In genomic region chr6:21312118-21312517, GRCh38 we compare ENCODE assay signal across 32 cellular contexts.
"Had no signal": no experiment of that assay in that cellular context is flagged by ENCODE, and none has a peak within 500 bp of the region (broad histone marks: within the 10 kb centered on the region; RNA-seq: fewer than 3 reads in every experiment).

No MANE protein-coding gene starts in this region.

- H3K36me3 ChIP-seq: cardiac muscle cell, colonic mucosa, esophagus squamous epithelium, left ventricle myocardium inferior, right atrium auricular region, stomach, thyroid gland, upper lobe of right lung had no signal

- H3K9me3 Mint-ChIP-seq: activated CD4-positive, alpha-beta memory T cell treated with anti-CD3 and anti-CD28 coated beads for 36 hours; activated naive CD4-positive, alpha-beta T cell treated with anti-CD3 and anti-CD28 coated beads, Interleukin-2, amount 50 U/mL, for 24 hours; activated naive CD8-positive, alpha-beta T cell treated with anti-CD3 and anti-CD28 coated beads, Interleukin-2, amount 50 U/mL, for 24 hours; activated T-cell treated with anti-CD3 and anti-CD28 coated beads, Interleukin-2, amount 50 U/mL, for 24 hours; activated T-helper 17 cell treated with anti-CD3 and anti-CD28 coated beads, Interleukin-2, amount 50 U/mL, for 72 hours; nephron; stimulated activated memory B cell treated with anti-CD40 and anti-IgM and Interleukin-4, amounts not matched to agents 10 μg/mL and 1 μg/mL and 100 μg/mL, for 72 hours; T-helper 2 cell treated with Interferon-gamma antibody and Interleukin-4, amounts not matched to agents 5 μg/mL and 100 μg/mL, for 36 hours had no signal

- H3K4me3 Mint-ChIP-seq: activated CD4-positive, alpha-beta memory T cell treated with anti-CD3 and anti-CD28 coated beads for 36 hours; activated naive CD4-positive, alpha-beta T cell treated with anti-CD3 and anti-CD28 coated beads, Interleukin-2, amount 50 U/mL, for 24 hours; activated naive CD8-positive, alpha-beta T cell treated with anti-CD3 and anti-CD28 coated beads, Interleukin-2, amount 50 U/mL, for 24 hours; activated T-cell treated with anti-CD3 and anti-CD28 coated beads, Interleukin-2, amount 50 U/mL, for 24 hours; activated T-helper 17 cell treated with anti-CD3 and anti-CD28 coated beads, Interleukin-2, amount 50 U/mL, for 72 hours; nephron; stimulated activated memory B cell treated with anti-CD40 and anti-IgM and Interleukin-4, amounts not matched to agents 10 μg/mL and 1 μg/mL and 100 μg/mL, for 72 hours; T-helper 2 cell treated with Interferon-gamma antibody and Interleukin-4, amounts not matched to agents 5 μg/mL and 100 μg/mL, for 36 hours had no signal

- ATAC-seq: activated CD4-positive, CD25-positive, alpha-beta regulatory T cell treated with anti-CD3 and anti-CD28 coated beads, Interleukin-2, amount 50 U/mL, for 24 hours; activated naive CD8-positive, alpha-beta T cell treated with anti-CD3 and anti-CD28 coated beads, Interleukin-2, amount 50 U/mL, for 24 hours; activated T-helper 17 cell treated with anti-CD3 and anti-CD28 coated beads, Interleukin-2, amount 50 U/mL, for 72 hours; stimulated activated memory B cell treated with anti-CD40 and anti-IgM and Interleukin-4, amounts not matched to agents 10 μg/mL and 1 μg/mL and 100 μg/mL, for 72 hours; upper lobe of right lung had no signal

- H3K4me2 ChIP-seq: smooth muscle cell had no signal

- H3K4me1 Mint-ChIP-seq: activated naive CD4-positive, alpha-beta T cell treated with anti-CD3 and anti-CD28 coated beads, Interleukin-2, amount 50 U/mL, for 24 hours; activated naive CD8-positive, alpha-beta T cell treated with anti-CD3 and anti-CD28 coated beads, Interleukin-2, amount 50 U/mL, for 24 hours; activated T-helper 17 cell treated with anti-CD3 and anti-CD28 coated beads, Interleukin-2, amount 50 U/mL, for 72 hours; stimulated activated memory B cell treated with anti-CD40 and anti-IgM and Interleukin-4, amounts not matched to agents 10 μg/mL and 1 μg/mL and 100 μg/mL, for 72 hours had no signal

- H3K36me3 Mint-ChIP-seq: activated CD4-positive, alpha-beta memory T cell treated with anti-CD3 and anti-CD28 coated beads for 36 hours; activated naive CD4-positive, alpha-beta T cell treated with anti-CD3 and anti-CD28 coated beads, Interleukin-2, amount 50 U/mL, for 24 hours; stimulated activated memory B cell treated with anti-CD40 and anti-IgM and Interleukin-4, amounts not matched to agents 10 μg/mL and 1 μg/mL and 100 μg/mL, for 72 hours had no signal

- H3K27me3 ChIP-seq: cardiac muscle cell, colonic mucosa, right atrium auricular region, stomach, thyroid gland, upper lobe of right lung had no signal

- H3K27ac ChIP-seq: cardiac muscle cell, colonic mucosa, epithelial cell of prostate, esophagus squamous epithelium, left ventricle myocardium inferior, right atrium auricular region, stomach, thyroid gland, upper lobe of right lung, VCaP had no signal

- H3K27ac Mint-ChIP-seq: activated CD4-positive, alpha-beta memory T cell treated with anti-CD3 and anti-CD28 coated beads for 36 hours; activated naive CD4-positive, alpha-beta T cell treated with anti-CD3 and anti-CD28 coated beads, Interleukin-2, amount 50 U/mL, for 24 hours; activated naive CD8-positive, alpha-beta T cell treated with anti-CD3 and anti-CD28 coated beads, Interleukin-2, amount 50 U/mL, for 24 hours; activated T-cell treated with anti-CD3 and anti-CD28 coated beads, Interleukin-2, amount 50 U/mL, for 24 hours; activated T-helper 17 cell treated with anti-CD3 and anti-CD28 coated beads, Interleukin-2, amount 50 U/mL, for 72 hours; nephron; stimulated activated memory B cell treated with anti-CD40 and anti-IgM and Interleukin-4, amounts not matched to agents 10 μg/mL and 1 μg/mL and 100 μg/mL, for 72 hours; T-helper 2 cell treated with Interferon-gamma antibody and Interleukin-4, amounts not matched to agents 5 μg/mL and 100 μg/mL, for 36 hours had no signal

- DNase-seq: activated CD4-positive, alpha-beta memory T cell treated with anti-CD3 and anti-CD28 coated beads for 36 hours; activated CD4-positive, alpha-beta T cell treated with anti-CD3 and anti-CD28 coated beads for 48 hours; activated CD8-positive, alpha-beta memory T cell treated with anti-CD3 and anti-CD28 coated beads, Interleukin-2, amount 50 U/mL, for 4 hours; activated naive CD8-positive, alpha-beta T cell treated with anti-CD3 and anti-CD28 coated beads, Interleukin-2, amount 50 U/mL, for 24 hours; activated T-cell treated with anti-CD3 and anti-CD28 coated beads, Interleukin-2, amount 50 U/mL, for 24 hours; amygdala; cerebellar nuclear complex; colonic mucosa; effector CD8-positive, alpha-beta T cell; esophagus squamous epithelium; foreskin melanocyte; left ventricle myocardium inferior; nucleus accumbens; stimulated activated CD4-positive, alpha-beta T cell treated with anti-CD3 and anti-CD28 coated beads, Interleukin-1b, Interleukin-23, amount 100 ng/mL, for 48 hours; stimulated activated CD4-positive, alpha-beta T cell treated with anti-CD3 and anti-CD28 coated beads, Interleukin-4, amount 100 ng/mL, for 4 hours; stimulated activated CD8-positive, alpha-beta memory T cell treated with anti-CD3 and anti-CD28 coated beads, Interleukin-4, amount 100 ng/mL, for 48 hours; stomach; T-helper 1 cell; thyroid gland; upper lobe of right lung had no signal

- H3K4me1 ChIP-seq: colonic mucosa, left ventricle myocardium inferior, right atrium auricular region, stomach, thyroid gland, upper lobe of right lung had no signal

- H3K4me3 ChIP-seq: cardiac muscle cell, colonic mucosa, esophagus squamous epithelium, left ventricle myocardium inferior, lung, right atrium auricular region, smooth muscle cell, stomach, thyroid gland, upper lobe of right lung had no signal
